ENCODE assay signal across 1 cellular context in genomic region chr15:80402339-80402738, GRCh38.
TF ChIP-seq lines count a peak whose summit lies in the region.

No MANE protein-coding gene starts in this region.

TF ChIP-seq in GM23338, 12 proteins besides CTCF, POLR2A, EP300 and RAD21 (continued from another document):
- TF ChIP-seq, protein P1, sequence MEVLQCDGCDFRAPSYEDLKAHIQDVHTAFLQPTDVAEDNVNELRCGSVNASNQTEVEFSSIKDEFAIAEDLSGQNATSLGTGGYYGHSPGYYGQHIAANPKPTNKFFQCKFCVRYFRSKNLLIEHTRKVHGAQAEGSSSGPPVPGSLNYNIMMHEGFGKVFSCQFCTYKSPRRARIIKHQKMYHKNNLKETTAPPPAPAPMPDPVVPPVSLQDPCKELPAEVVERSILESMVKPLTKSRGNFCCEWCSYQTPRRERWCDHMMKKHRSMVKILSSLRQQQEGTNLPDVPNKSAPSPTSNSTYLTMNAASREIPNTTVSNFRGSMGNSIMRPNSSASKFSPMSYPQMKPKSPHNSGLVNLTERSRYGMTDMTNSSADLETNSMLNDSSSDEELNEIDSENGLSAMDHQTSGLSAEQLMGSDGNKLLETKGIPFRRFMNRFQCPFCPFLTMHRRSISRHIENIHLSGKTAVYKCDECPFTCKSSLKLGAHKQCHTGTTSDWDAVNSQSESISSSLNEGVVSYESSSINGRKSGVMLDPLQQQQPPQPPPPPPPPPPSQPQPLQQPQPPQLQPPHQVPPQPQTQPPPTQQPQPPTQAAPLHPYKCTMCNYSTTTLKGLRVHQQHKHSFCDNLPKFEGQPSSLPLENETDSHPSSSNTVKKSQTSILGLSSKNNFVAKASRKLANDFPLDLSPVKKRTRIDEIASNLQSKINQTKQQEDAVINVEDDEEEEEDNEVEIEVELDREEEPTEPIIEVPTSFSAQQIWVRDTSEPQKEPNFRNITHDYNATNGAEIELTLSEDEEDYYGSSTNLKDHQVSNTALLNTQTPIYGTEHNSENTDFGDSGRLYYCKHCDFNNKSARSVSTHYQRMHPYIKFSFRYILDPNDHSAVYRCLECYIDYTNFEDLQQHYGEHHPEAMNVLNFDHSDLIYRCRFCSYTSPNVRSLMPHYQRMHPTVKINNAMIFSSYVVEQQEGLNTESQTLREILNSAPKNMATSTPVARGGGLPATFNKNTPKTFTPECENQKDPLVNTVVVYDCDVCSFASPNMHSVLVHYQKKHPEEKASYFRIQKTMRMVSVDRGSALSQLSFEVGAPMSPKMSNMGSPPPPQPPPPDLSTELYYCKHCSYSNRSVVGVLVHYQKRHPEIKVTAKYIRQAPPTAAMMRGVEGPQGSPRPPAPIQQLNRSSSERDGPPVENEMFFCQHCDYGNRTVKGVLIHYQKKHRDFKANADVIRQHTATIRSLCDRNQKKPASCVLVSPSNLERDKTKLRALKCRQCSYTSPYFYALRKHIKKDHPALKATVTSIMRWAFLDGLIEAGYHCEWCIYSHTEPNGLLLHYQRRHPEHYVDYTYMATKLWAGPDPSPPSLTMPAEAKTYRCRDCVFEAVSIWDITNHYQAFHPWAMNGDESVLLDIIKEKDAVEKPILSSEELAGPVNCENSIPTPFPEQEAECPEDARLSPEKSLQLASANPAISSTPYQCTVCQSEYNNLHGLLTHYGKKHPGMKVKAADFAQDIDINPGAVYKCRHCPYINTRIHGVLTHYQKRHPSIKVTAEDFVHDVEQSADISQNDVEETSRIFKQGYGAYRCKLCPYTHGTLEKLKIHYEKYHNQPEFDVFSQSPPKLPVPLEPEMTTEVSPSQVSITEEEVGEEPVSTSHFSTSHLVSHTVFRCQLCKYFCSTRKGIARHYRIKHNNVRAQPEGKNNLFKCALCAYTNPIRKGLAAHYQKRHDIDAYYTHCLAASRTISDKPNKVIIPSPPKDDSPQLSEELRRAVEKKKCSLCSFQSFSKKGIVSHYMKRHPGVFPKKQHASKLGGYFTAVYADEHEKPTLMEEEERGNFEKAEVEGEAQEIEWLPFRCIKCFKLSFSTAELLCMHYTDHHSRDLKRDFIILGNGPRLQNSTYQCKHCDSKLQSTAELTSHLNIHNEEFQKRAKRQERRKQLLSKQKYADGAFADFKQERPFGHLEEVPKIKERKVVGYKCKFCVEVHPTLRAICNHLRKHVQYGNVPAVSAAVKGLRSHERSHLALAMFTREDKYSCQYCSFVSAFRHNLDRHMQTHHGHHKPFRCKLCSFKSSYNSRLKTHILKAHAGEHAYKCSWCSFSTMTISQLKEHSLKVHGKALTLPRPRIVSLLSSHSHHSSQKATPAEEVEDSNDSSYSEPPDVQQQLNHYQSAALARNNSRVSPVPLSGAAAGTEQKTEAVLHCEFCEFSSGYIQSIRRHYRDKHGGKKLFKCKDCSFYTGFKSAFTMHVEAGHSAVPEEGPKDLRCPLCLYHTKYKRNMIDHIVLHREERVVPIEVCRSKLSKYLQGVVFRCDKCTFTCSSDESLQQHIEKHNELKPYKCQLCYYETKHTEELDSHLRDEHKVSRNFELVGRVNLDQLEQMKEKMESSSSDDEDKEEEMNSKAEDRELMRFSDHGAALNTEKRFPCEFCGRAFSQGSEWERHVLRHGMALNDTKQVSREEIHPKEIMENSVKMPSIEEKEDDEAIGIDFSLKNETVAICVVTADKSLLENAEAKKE (CRISPR knock-in tag; IDR thresholded peaks at IDR 0.05), result no peak
- TF ChIP-seq EZH2phosphoT487 (IDR thresholded peaks at IDR 0.05; ENCODE audit: unreplicated experiment), result no peak
